24 cellular contexts compared by ENCODE assay signal in the genomic region with DNA sequence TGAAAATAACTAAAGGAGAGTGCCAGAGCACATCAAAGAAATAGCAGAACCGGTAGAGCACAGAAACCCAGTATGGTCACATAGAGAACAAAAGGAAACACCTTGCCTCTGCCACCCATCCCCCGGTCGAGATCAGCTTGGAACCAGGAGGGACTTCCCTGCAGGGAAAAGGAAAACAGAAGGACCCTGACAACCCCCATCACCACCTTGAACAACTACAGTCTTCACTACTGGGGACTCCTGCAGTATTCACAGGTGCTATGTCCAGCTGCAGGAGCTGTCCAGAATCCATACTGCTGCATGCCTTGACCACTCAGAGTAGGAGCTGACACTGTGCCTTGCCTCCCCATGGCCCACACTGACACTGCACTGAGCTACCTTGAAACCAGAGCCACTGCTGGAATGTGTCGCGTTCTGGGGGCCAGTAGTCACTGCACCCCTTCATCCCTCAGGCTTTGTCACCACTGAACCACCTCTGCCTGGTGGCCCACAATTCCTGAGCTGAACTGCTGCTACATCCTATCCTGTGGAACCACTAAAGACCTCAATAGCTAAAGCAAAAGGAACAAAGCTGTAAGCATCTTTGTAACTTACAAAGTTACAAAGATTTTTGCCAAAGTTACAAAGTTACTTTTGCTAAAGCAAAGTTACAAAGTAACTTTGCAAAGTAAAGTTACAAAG.
A peak's percentile ranks its signal among the peaks of the same experiment; 100 is the strongest.
DNase-seq lines count a peak whose midpoint lies in the region; ATAC-seq and TF ChIP-seq lines count a peak whose summit lies in the region.
"Had no signal": no experiment of that assay in that cellular context is flagged by ENCODE, and none has a peak within 500 bp of the region (broad histone marks: within the 10 kb centered on the region; RNA-seq: fewer than 3 reads in every experiment).

No MANE protein-coding gene starts in this region.

- H2AK5ac ChIP-seq in neuronal stem cell (ENCODE audit: low read depth, low read length) = no peak overlapping the region

- DNase-seq in NAMALWA (ENCODE audit: low spot score) = peak; percentile 41
- DNase-seq in activated naive CD8-positive, alpha-beta T cell treated with anti-CD3 and anti-CD28 coated beads for 36 hours = no peak
- DNase-seq in neuronal stem cell (ENCODE audit: low spot score) = no peak
- DNase-seq: activated CD4-positive, CD25-positive, alpha-beta regulatory T cell treated with anti-CD3 and anti-CD28 coated beads, Interleukin-2, amount 50 U/mL, for 72 hours; activated CD8-positive, alpha-beta T cell treated with anti-CD3 and anti-CD28 coated beads for 36 hours; adrenal gland; colonic mucosa; COR-L47; DND-41; KG1; mammary epithelial cell; NCI-H748 treated with DMSO at 0.1 percent for 48 hours; ovary; stimulated activated CD4-positive, alpha-beta T cell treated with anti-CD3 and anti-CD28 coated beads, Interleukin-15, amount 100 ng/mL, for 24 hours; stimulated activated CD8-positive, alpha-beta memory T cell treated with anti-CD3 and anti-CD28 coated beads, Interleukin-4, amount 100 ng/mL, for 48 hours; T-helper 9 cell had no signal

- H3K4me1 ChIP-seq in iPS-18a (ENCODE audit: control insufficient read depth, low read depth, low read length) = peaks cover 28% of the 10 kb centered on the region
- H3K4me1 ChIP-seq in neuronal stem cell (ENCODE audit: control insufficient read depth in 2 of 2, insufficient read depth in 1 of 2, low read depth in 1 of 2, low read length in 2 of 2) = peaks cover 0 to 6% of the 10 kb centered on the region in 2 donors
- H3K4me1 ChIP-seq: adrenal gland, BLaER1, colonic mucosa had no signal

- no peak overlapping the region for H3K14ac ChIP-seq in neuronal stem cell (ENCODE audit: low read length)

- no peak overlapping the region for H4K91ac ChIP-seq in neuronal stem cell (ENCODE audit: low read depth, low read length, poor library complexity)

- no peak overlapping the region for H2BK15ac ChIP-seq in neuronal stem cell (ENCODE audit: low read length)

- peak overlapping the region; percentile 88 for H3K27ac ChIP-seq in iPS-18a (ENCODE audit: low read length)
- H3K27ac ChIP-seq in neuronal stem cell (replicated peaks; ENCODE audit: low read length) = no peak overlapping the region
- H3K27ac ChIP-seq: adrenal gland, BLaER1, colonic mucosa, ovary had no signal

- no peaks in the 10 kb centered on the region for H3K4me1 Mint-ChIP-seq in nephron
- no peaks in the 10 kb centered on the region for H3K4me1 Mint-ChIP-seq in activated naive CD8-positive, alpha-beta T cell treated with anti-CD3 and anti-CD28 coated beads for 36 hours
- no peaks in the 10 kb centered on the region for H3K4me1 Mint-ChIP-seq in activated T-helper 17 cell treated with anti-CD3 and anti-CD28 coated beads, Interleukin-2, amount 50 U/mL, for 72 hours

- H2BK120ac ChIP-seq in neuronal stem cell (ENCODE audit: low read depth, low read length) = no peak overlapping the region

- no peaks in the 10 kb centered on the region for H3K36me3 ChIP-seq in iPS-18a (ENCODE audit: control insufficient read depth, low read depth, low read length)
- H3K36me3 ChIP-seq in neuronal stem cell (replicated peaks in 1 of 2; ENCODE audit: control insufficient read depth in 2 of 2, insufficient read depth in 2 of 2, low read length in 2 of 2) = no peaks in the 10 kb centered on the region
- H3K36me3 ChIP-seq: adrenal gland, BLaER1, colonic mucosa, ovary had no signal

- no peak overlapping the region for H3K4me2 ChIP-seq in neuronal stem cell (ENCODE audit: insufficient read depth, low read length, poor library complexity, severe bottlenecking)
- H3K4me2 ChIP-seq: BLaER1 had no signal

- peak overlapping the region; percentile 50 to 98 (median 94) for H3K27ac Mint-ChIP-seq in nephron
- no peak overlapping the region for H3K27ac Mint-ChIP-seq in activated naive CD8-positive, alpha-beta T cell treated with anti-CD3 and anti-CD28 coated beads for 36 hours
- H3K27ac Mint-ChIP-seq in activated T-helper 17 cell treated with anti-CD3 and anti-CD28 coated beads, Interleukin-2, amount 50 U/mL, for 72 hours = no peak overlapping the region
- H3K27ac Mint-ChIP-seq: activated CD8-positive, alpha-beta T cell treated with anti-CD3 and anti-CD28 coated beads for 36 hours had no signal

- H3K9me3 Mint-ChIP-seq in nephron = peaks cover 10% of the 10 kb centered on the region
- no peaks in the 10 kb centered on the region for H3K9me3 Mint-ChIP-seq in activated naive CD8-positive, alpha-beta T cell treated with anti-CD3 and anti-CD28 coated beads for 36 hours
- no peaks in the 10 kb centered on the region for H3K9me3 Mint-ChIP-seq in activated T-helper 17 cell treated with anti-CD3 and anti-CD28 coated beads, Interleukin-2, amount 50 U/mL, for 72 hours
- H3K9me3 Mint-ChIP-seq: activated CD8-positive, alpha-beta T cell treated with anti-CD3 and anti-CD28 coated beads for 36 hours had no signal

- H4K8ac ChIP-seq in neuronal stem cell (ENCODE audit: low read depth, low read length) = no peak overlapping the region

- no peak overlapping the region for H3K18ac ChIP-seq in neuronal stem cell (ENCODE audit: low read length)

- H3K23ac ChIP-seq in neuronal stem cell (ENCODE audit: low read depth, low read length, poor library complexity) = no peak overlapping the region

- no peak overlapping the region for H2BK12ac ChIP-seq in neuronal stem cell (ENCODE audit: low read length)

- H3K79me1 ChIP-seq in neuronal stem cell (ENCODE audit: low read depth, low read length) = no peaks in the 10 kb centered on the region

- ATAC-seq in GM18907 (IDR thresholded peaks at IDR 0.05; ENCODE audit: unreplicated experiment) = peak; percentile 52
- ATAC-seq in HG02571 (IDR thresholded peaks at IDR 0.05; ENCODE audit: unreplicated experiment) = no peak
- no peak for ATAC-seq in activated T-helper 17 cell treated with anti-CD3 and anti-CD28 coated beads, Interleukin-2, amount 50 U/mL, for 72 hours (replicated peaks)
- ATAC-seq: activated CD8-positive, alpha-beta T cell treated with anti-CD3 and anti-CD28 coated beads for 36 hours; sciatic nerve; SK-N-SH treated with all-trans-retinoic acid at 6 μM for 48 hours had no signal

- H3K36me3 Mint-ChIP-seq in nephron (ENCODE audit: low read depth) = peaks cover 7% of the 10 kb centered on the region
- no peaks in the 10 kb centered on the region for H3K36me3 Mint-ChIP-seq in activated naive CD8-positive, alpha-beta T cell treated with anti-CD3 and anti-CD28 coated beads for 36 hours
- H3K36me3 Mint-ChIP-seq in activated T-helper 17 cell treated with anti-CD3 and anti-CD28 coated beads, Interleukin-2, amount 50 U/mL, for 72 hours (ENCODE audit: low read depth) = no peaks in the 10 kb centered on the region

- H2AFZ ChIP-seq in neuronal stem cell (ENCODE audit: low read length) = no peak overlapping the region

- no peak overlapping the region for H2BK5ac ChIP-seq in neuronal stem cell (ENCODE audit: low read length)

- H3K27me3 Mint-ChIP-seq in nephron (ENCODE audit: low read depth) = no peaks in the 10 kb centered on the region
- peaks cover 16% of the 10 kb centered on the region for H3K27me3 Mint-ChIP-seq in activated naive CD8-positive, alpha-beta T cell treated with anti-CD3 and anti-CD28 coated beads for 36 hours
- H3K27me3 Mint-ChIP-seq in activated T-helper 17 cell treated with anti-CD3 and anti-CD28 coated beads, Interleukin-2, amount 50 U/mL, for 72 hours = peaks cover 16% of the 10 kb centered on the region

- TF ChIP-seq CTCF in nephron (IDR thresholded peaks at IDR 0.05; ENCODE audit: unreplicated experiment in 3 of 3) = no peak

- H3K27me3 ChIP-seq in iPS-18a (ENCODE audit: control insufficient read depth, insufficient read depth, low read length) (no peaks in the 10 kb centered on the region), neuronal stem cell (ENCODE audit: control insufficient read depth in 3 of 3, insufficient read depth in 3 of 3, low read depth in 1 of 3, low read length in 3 of 3) (peaks cover 0 to 2% (median 0%) of the 10 kb centered on the region in 3 experiments)
- H3K27me3 ChIP-seq: adrenal gland, BLaER1, colonic mucosa, ovary had no signal

- no CpG with 5 or more reads among the region's 5 CpGs for WGBS in neuronal stem cell (ENCODE audit: extremely low coverage in 2 of 2, insufficient read length in 2 of 2, insufficient replicate concordance in 1 of 2), 2 donors

- H3K9ac ChIP-seq in iPS-18a (ENCODE audit: low read length) (peak overlapping the region; percentile 53), neuronal stem cell (ENCODE audit: low read depth, low read length, poor library complexity) (no peak overlapping the region)
- H3K9ac ChIP-seq: BLaER1 had no signal

- H3K4me3 ChIP-seq in iPS-18a (ENCODE audit: low read length) = peak overlapping the region; percentile 42
- H3K4me3 ChIP-seq in neuronal stem cell (ENCODE audit: low read length in 2 of 2) = no peak overlapping the region
- H3K4me3 ChIP-seq: adrenal gland, BLaER1, colonic mucosa, ovary had no signal

- no peaks in the 10 kb centered on the region for H3K9me3 ChIP-seq in iPS-18a (ENCODE audit: control insufficient read depth, low read depth, low read length)
- H3K9me3 ChIP-seq in neuronal stem cell (replicated peaks in 1 of 2; ENCODE audit: control insufficient read depth in 2 of 2, insufficient read depth in 1 of 2, low read depth in 1 of 2, low read length in 2 of 2) = no peaks in the 10 kb centered on the region
- H3K9me3 ChIP-seq: adrenal gland, BLaER1, colonic mucosa, ovary had no signal

- no peak overlapping the region for H3K4ac ChIP-seq in neuronal stem cell (ENCODE audit: low read length)

- peak overlapping the region in 1 of 3 experiments; percentile 5 for H3K4me3 Mint-ChIP-seq in nephron
- no peak overlapping the region for H3K4me3 Mint-ChIP-seq in activated naive CD8-positive, alpha-beta T cell treated with anti-CD3 and anti-CD28 coated beads for 36 hours
- H3K4me3 Mint-ChIP-seq in activated T-helper 17 cell treated with anti-CD3 and anti-CD28 coated beads, Interleukin-2, amount 50 U/mL, for 72 hours = no peak overlapping the region
- H3K4me3 Mint-ChIP-seq: activated CD8-positive, alpha-beta T cell treated with anti-CD3 and anti-CD28 coated beads for 36 hours had no signal

Comparison
In these comparisons a context has a peak if more than half of its experiments do, and no peak if none do; other contexts are left out.
1. H3K27ac Mint-ChIP-seq: peak in nephron (3 of 3); none in activated naive CD8-positive, alpha-beta T cell treated with anti-CD3 and anti-CD28 coated beads for 36 hours (single experiment) and activated T-helper 17 cell treated with anti-CD3 and anti-CD28 coated beads, Interleukin-2, amount 50 U/mL, for 72 hours (single experiment).